In genomic region chr6:6723316-6723715, GRCh38 we compare ENCODE assay signal across 12 cellular contexts.
A peak's percentile ranks its signal among the peaks of the same experiment; 100 is the strongest.
DNase-seq lines count a peak whose midpoint lies in the region; ATAC-seq and TF ChIP-seq lines count a peak whose summit lies in the region.
"Had no signal": no experiment of that assay in that cellular context is flagged by ENCODE, and none has a peak within 500 bp of the region (broad histone marks: within the 10 kb centered on the region; RNA-seq: fewer than 3 reads in every experiment).

No MANE protein-coding gene starts in this region.

- no peak for TF ChIP-seq POLR2A in adrenal gland (IDR thresholded peaks at IDR 0.05)
- no peak for TF ChIP-seq POLR2A in spleen (IDR thresholded peaks at IDR 0.05)

- H3K9ac ChIP-seq in HUES48 (ENCODE audit: low read depth, low read length) = no peak overlapping the region

- H3K27ac ChIP-seq in HUES48 (ENCODE audit: low read depth, low read length) (peak overlapping the region; percentile 76), adrenal gland (peak overlapping the region in 4 of 5 donors; percentile 83 to 91 (median 88)), lung (ENCODE audit: low read depth in 1 of 2, low read length in 1 of 2) (peak overlapping the region; percentile 81 to 93), spleen (peak overlapping the region; percentile 49 to 90 (median 84))

- H3K4me3 Mint-ChIP-seq in stimulated activated naive CD8-positive, alpha-beta T cell treated with anti-CD3 and anti-CD28 coated beads, Interleukin-15, amount 100 ng/mL, for 72 hours = no peak overlapping the region

- peaks cover 36% of the 10 kb centered on the region for H3K4me1 ChIP-seq in HUES48 (ENCODE audit: control insufficient read depth, insufficient read depth, low read length)
- peaks cover 12 to 20% of the 10 kb centered on the region in 2 donors for H3K4me1 ChIP-seq in adrenal gland (replicated peaks in 1 of 2)
- H3K4me1 ChIP-seq in lung (ENCODE audit: control insufficient read depth in 2 of 2, insufficient read depth in 2 of 2, low read length in 2 of 2) = peaks cover 0 to 14% of the 10 kb centered on the region in 2 donors
- peaks cover 12 to 55% (median 28%) of the 10 kb centered on the region in 6 donors for H3K4me1 ChIP-seq in spleen

- ATAC-seq in lung (ENCODE audit: insufficient read depth, low FRiP score) = no peak
- no peak for ATAC-seq in left lobe of liver
- ATAC-seq in stimulated activated naive CD8-positive, alpha-beta T cell treated with anti-CD3 and anti-CD28 coated beads, Interleukin-15, amount 100 ng/mL, for 72 hours = no peak
- ATAC-seq: esophagus mucosa had no signal

- H3K4me3 ChIP-seq in HUES48 (ENCODE audit: low read depth, low read length) (no peak overlapping the region), adrenal gland (no peak overlapping the region), lung (no peak overlapping the region), spleen (no peak overlapping the region)

- no peak for DNase-seq in adrenal gland
- DNase-seq in lung (ENCODE audit: low spot score) = no peak
- DNase-seq in spleen = no peak
- no peak for DNase-seq in left lobe of liver (ENCODE audit: low spot score)
- no peak for DNase-seq in stimulated activated naive CD8-positive, alpha-beta T cell treated with anti-CD3 and anti-CD28 coated beads, Interleukin-15, amount 100 ng/mL, for 72 hours
- DNase-seq in NCI-H345 (lab: John Stamatoyannopoulos, UW) = no peak
- no peak for DNase-seq in ureter (ENCODE audit: low spot score)
- DNase-seq: aorta, GOT3, islet precursor cell had no signal

- H3K9me3 Mint-ChIP-seq in stimulated activated naive CD8-positive, alpha-beta T cell treated with anti-CD3 and anti-CD28 coated beads, Interleukin-15, amount 100 ng/mL, for 72 hours = no peaks in the 10 kb centered on the region

- H3K27me3 Mint-ChIP-seq in stimulated activated naive CD8-positive, alpha-beta T cell treated with anti-CD3 and anti-CD28 coated beads, Interleukin-15, amount 100 ng/mL, for 72 hours = peaks cover 19% of the 10 kb centered on the region

- no peaks in the 10 kb centered on the region for H3K36me3 ChIP-seq in HUES48 (ENCODE audit: control insufficient read depth, insufficient read depth, low read length)
- no peaks in the 10 kb centered on the region for H3K36me3 ChIP-seq in adrenal gland (replicated peaks in 1 of 2)
- no peaks in the 10 kb centered on the region for H3K36me3 ChIP-seq in lung (ENCODE audit: control insufficient read depth in 2 of 2, insufficient read depth in 2 of 2, low read length in 2 of 2)
- H3K36me3 ChIP-seq in spleen = no peaks in the 10 kb centered on the region

- WGBS in adrenal gland, 4 donors = 70 to 86% (median 75%) methylated on average over 2 of the region's 2 CpGs
- 37 to 56% methylated on average over 2 of the region's 2 CpGs for WGBS in lung, 2 donors
- WGBS in spleen, 5 donors = 36 to 70% (median 56%) methylated on average over 2 of the region's 2 CpGs

- TF ChIP-seq CTCF in adrenal gland (IDR thresholded peaks at IDR 0.05) (no peak), lung (IDR thresholded peaks at IDR 0.05; ENCODE audit: control extremely low read depth, extremely low read depth) (no peak), spleen (IDR thresholded peaks at IDR 0.05 in 8 of 11, conservative IDR thresholded peaks at IDR 0.05 in 3 of 11) (no peak)

- H3K27me3 ChIP-seq in HUES48 (ENCODE audit: control insufficient read depth, insufficient read depth, low read length) (peaks cover 18% of the 10 kb centered on the region), adrenal gland (no peaks in the 10 kb centered on the region), lung (ENCODE audit: control insufficient read depth, insufficient read depth) (no peaks in the 10 kb centered on the region), spleen (replicated peaks in 1 of 7) (peaks cover 0 to 4% (median 0%) of the 10 kb centered on the region in 7 donors)

- intact Hi-C loops in adrenal gland (cut with DNase I) = loop anchor here (10.0 kb wide), 1 partner anchor 521 kb away; no protein-coding TSS in a partner anchor
- intact Hi-C loops in spleen (cut with DNase I; ENCODE audit: low total_unique reads) = no loop called here

- peaks cover 28% of the 10 kb centered on the region for H3K4me1 Mint-ChIP-seq in stimulated activated naive CD8-positive, alpha-beta T cell treated with anti-CD3 and anti-CD28 coated beads, Interleukin-15, amount 100 ng/mL, for 72 hours

- H3K27ac Mint-ChIP-seq in stimulated activated naive CD8-positive, alpha-beta T cell treated with anti-CD3 and anti-CD28 coated beads, Interleukin-15, amount 100 ng/mL, for 72 hours = no peak overlapping the region

- H3K9me3 ChIP-seq in HUES48 (ENCODE audit: control insufficient read depth, insufficient read depth, low read length) (no peaks in the 10 kb centered on the region), adrenal gland (replicated peaks in 1 of 3) (no peaks in the 10 kb centered on the region), lung (ENCODE audit: control insufficient read depth in 2 of 2, insufficient read depth in 1 of 2, low read length in 1 of 2) (no peaks in the 10 kb centered on the region), spleen (no peaks in the 10 kb centered on the region)
